In the genomic region with DNA sequence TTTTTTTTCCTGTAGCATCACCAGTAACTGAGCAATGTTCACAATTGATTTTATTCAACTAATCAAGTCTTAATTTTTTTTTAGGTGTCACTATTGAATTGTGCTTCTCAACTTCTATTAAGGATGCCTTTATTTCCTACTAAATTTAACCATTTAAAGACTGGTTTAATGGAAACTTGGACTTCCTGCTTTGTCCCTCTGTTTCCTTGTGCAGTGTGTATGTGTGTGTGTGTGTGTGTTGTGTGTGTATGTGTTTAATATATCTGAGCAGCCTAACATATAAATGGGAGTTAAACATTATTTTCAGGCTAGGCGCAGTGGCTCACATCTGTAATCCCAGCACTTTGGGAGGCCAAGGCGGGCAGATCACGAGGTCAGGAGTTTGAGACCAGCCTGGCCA, we compare ENCODE assay signal across 13 cellular contexts. TPM values are rescaled to one million over a fixed set of nuclear protein-coding genes. Genes with fewer than 3 reads are reported as not detected.
DNase-seq lines count a peak whose midpoint lies in the region; ATAC-seq and TF ChIP-seq lines count a peak whose summit lies in the region.
"Had no signal": no experiment of that assay in that cellular context is flagged by ENCODE, and none has a peak within 500 bp of the region (broad histone marks: within the 10 kb centered on the region; RNA-seq: fewer than 3 reads in every experiment).

No MANE protein-coding gene starts in this region.

- H3K79me2 ChIP-seq in SK-N-SH (ENCODE audit: insufficient read depth), result peaks cover 66% of the 10 kb centered on the region
- H3K79me2 ChIP-seq in fibroblast of lung (ENCODE audit: control insufficient read depth, insufficient read depth, low read length), result peaks cover 34% of the 10 kb centered on the region

- H3K27ac Mint-ChIP-seq in T-cell, result peak overlapping the region; percentile 53 to 61

- no peak for TF ChIP-seq POLR2A in sigmoid colon (IDR thresholded peaks at IDR 0.05)
- no peak for TF ChIP-seq POLR2A in ovary (IDR thresholded peaks at IDR 0.05)

- H3K4me3 Mint-ChIP-seq in T-cell, result peak overlapping the region; percentile 40 to 85 (median 41)

- H3K9ac ChIP-seq in SK-N-SH (no peak overlapping the region), fibroblast of lung (ENCODE audit: insufficient read depth, low read length) (no peak overlapping the region)

- no peak for TF ChIP-seq RAD21 in SK-N-SH (IDR thresholded peaks at IDR 0.05; ENCODE audit: low read length)

- peaks cover 29% of the 10 kb centered on the region for H3F3A ChIP-seq in SK-N-SH (replicated peaks; ENCODE audit: insufficient read depth)

- H3K27me3 Mint-ChIP-seq in T-cell, result peaks cover 0 to 4% of the 10 kb centered on the region in 2 donors

- no peak overlapping the region for H2AFZ ChIP-seq in SK-N-SH (ENCODE audit: low read depth)
- no peak overlapping the region for H2AFZ ChIP-seq in fibroblast of lung (ENCODE audit: low read length)

- H3K36me3 ChIP-seq in SK-N-SH (replicated peaks in 1 of 2; ENCODE audit: control insufficient read depth in 1 of 2, insufficient read depth in 2 of 2, low read length in 1 of 2) (peaks cover 0 to 3% of the 10 kb centered on the region in 2 experiments), fibroblast of lung (ENCODE audit: control insufficient read depth, insufficient read depth, low read length) (no peaks in the 10 kb centered on the region), sigmoid colon (no peaks in the 10 kb centered on the region), ovary (no peaks in the 10 kb centered on the region)
- H3K36me3 ChIP-seq: brain microvascular endothelial cell had no signal

- no peak for TF ChIP-seq EP300 in SK-N-SH (IDR thresholded peaks at IDR 0.05; ENCODE audit: borderline replicate concordance in 1 of 2, low read depth in 1 of 2, low read length in 1 of 2)
- no peak for TF ChIP-seq EP300 in sigmoid colon (IDR thresholded peaks at IDR 0.05)
- no peak for TF ChIP-seq EP300 in ovary (IDR thresholded peaks at IDR 0.05)

- H3K36me3 Mint-ChIP-seq in T-cell, result peaks cover 2% of the 10 kb centered on the region

- peaks cover 38 to 51% (median 42%) of the 10 kb centered on the region in 3 donors for H3K4me1 Mint-ChIP-seq in T-cell

- peaks cover 9 to 10% of the 10 kb centered on the region in 2 experiments; a peak in 3 of 4 replicates for H3K4me1 ChIP-seq in SK-N-SH (ENCODE audit: control insufficient read depth in 1 of 2, insufficient read depth in 2 of 2, low read depth in 1 of 2, low read length in 1 of 2)
- no peaks in the 10 kb centered on the region for H3K4me1 ChIP-seq in fibroblast of lung (ENCODE audit: control insufficient read depth, extremely low read depth, insufficient read depth, low read length)
- peaks cover 0 to 50% (median 20%) of the 10 kb centered on the region in 4 donors for H3K4me1 ChIP-seq in sigmoid colon
- peaks cover 5% of the 10 kb centered on the region for H3K4me1 ChIP-seq in ovary (ENCODE audit: insufficient read depth)

- H3K4me2 ChIP-seq in SK-N-SH (peak overlapping the region; percentile 79; the same call in 1 of the 2 replicates), fibroblast of lung (ENCODE audit: extremely low read depth, insufficient read depth, low read length) (peak overlapping the region; percentile 52)

- no peak for DNase-seq in SK-N-SH
- DNase-seq in T-cell, result no peak
- DNase-seq in fibroblast of lung (ENCODE audit: low read depth in 2 of 2), result no peak
- no peak for DNase-seq in sigmoid colon
- no peak for DNase-seq in NCI-H146 treated with DMSO at 0.1 percent for 48 hours (lab: John Stamatoyannopoulos, UW; ENCODE audit: unreplicated experiment)
- no peak for DNase-seq in ovary
- no peak for DNase-seq in NCI-H69 (lab: John Stamatoyannopoulos, UW)
- DNase-seq: activated CD4-positive, alpha-beta T cell treated with anti-CD3 and anti-CD28 coated beads, Interleukin-2, amount 50 U/mL, for 4 hours; brain microvascular endothelial cell; GOT3; NCI-H146 had no signal

- TF ChIP-seq CTCF in SK-N-SH (IDR thresholded peaks at IDR 0.05), result no peak
- no peak for TF ChIP-seq CTCF in fibroblast of lung (conservative IDR thresholded peaks at IDR 0.05 in 1 of 2, IDR thresholded peaks at IDR 0.05 in 1 of 2; ENCODE audit: low read depth in 1 of 2, low read length in 2 of 2)
- TF ChIP-seq CTCF in sigmoid colon (IDR thresholded peaks at IDR 0.05), result no peak
- no peak for TF ChIP-seq CTCF in ovary (IDR thresholded peaks at IDR 0.05)

- H3K4me3 ChIP-seq in SK-N-SH (ENCODE audit: low read depth in 2 of 2, low read length in 1 of 2) (no peak overlapping the region), fibroblast of lung (replicated peaks in 1 of 4; ENCODE audit: control extremely low read depth in 1 of 4, insufficient read depth in 1 of 4, low read depth in 3 of 4, low read length in 4 of 4) (peak overlapping the region in 2 of 4 experiments; percentile 18 to 70), sigmoid colon (no peak overlapping the region), ovary (no peak overlapping the region)

- WGBS in SK-N-SH (ENCODE audit: low lambda C conversion rate), result 97% methylated on average over 3 of the region's 3 CpGs
- WGBS in sigmoid colon, 2 donors, result 83 to 86% methylated on average over 3 of the region's 3 CpGs
- 73 to 79% (median 77%) methylated on average over 3 of the region's 3 CpGs for WGBS in ovary, 3 donors

- CTCF ChIA-PET in SK-N-SH (lab: Yijun Ruan, JAX), result interaction anchor here (1.0 kb wide), 1 partner anchor 17 kb away, joined by 6 read pairs; no protein-coding TSS in a partner anchor
- CTCF ChIA-PET in T-cell (lab: Charles Lee), result interaction anchor here in 1 of 2 donors (0.6 to 1.0 kb wide), 2 partner anchors 107 to 153 kb away, joined by 3 read pairs; no protein-coding TSS in a partner anchor

- POLR2A ChIA-PET in SK-N-SH (lab: Yijun Ruan, JAX), result no interaction called here
- POLR2A ChIA-PET in T-cell (lab: Charles Lee), result no interaction called here

- ATAC-seq in SK-N-SH treated with all-trans-retinoic acid at 6 μM for 48 hours (no peak), T-cell (replicated peaks in 1 of 4) (no peak)

- no peaks in the 10 kb centered on the region for H4K20me1 ChIP-seq in SK-N-SH (ENCODE audit: insufficient read depth)
- H4K20me1 ChIP-seq in fibroblast of lung (ENCODE audit: control insufficient read depth, extremely low read depth, insufficient read depth, low read length), result no peaks in the 10 kb centered on the region

- intact Hi-C loops in sigmoid colon (cut with DNase I) (no loop called here), ovary (cut with DNase I) (no loop called here)

- H3K9me3 ChIP-seq in SK-N-SH (no peaks in the 10 kb centered on the region), fibroblast of lung (ENCODE audit: control insufficient read depth, insufficient read depth, low read depth, low read length) (no peaks in the 10 kb centered on the region), sigmoid colon (no peaks in the 10 kb centered on the region), ovary (no peaks in the 10 kb centered on the region)

- no peaks in the 10 kb centered on the region for H3K9me2 ChIP-seq in SK-N-SH

- H3K27ac ChIP-seq in SK-N-SH (ENCODE audit: low read depth in 2 of 2, low read length in 1 of 2) (no peak overlapping the region), fibroblast of lung (ENCODE audit: insufficient read depth, low read length) (peak overlapping the region; percentile 24), sigmoid colon (peak overlapping the region; percentile 98 to 99 (median 98)), ovary (peak overlapping the region in 1 of 2 donors; percentile 99)
- H3K27ac ChIP-seq: brain microvascular endothelial cell, epithelial cell of prostate had no signal

- H3K27me3 ChIP-seq in SK-N-SH (ENCODE audit: insufficient read depth) (no peaks in the 10 kb centered on the region), fibroblast of lung (ENCODE audit: control insufficient read depth, insufficient read depth, low read length) (no peaks in the 10 kb centered on the region), sigmoid colon (no peaks in the 10 kb centered on the region), ovary (no peaks in the 10 kb centered on the region)
- H3K27me3 ChIP-seq: brain microvascular endothelial cell had no signal

- H3K9me3 Mint-ChIP-seq in T-cell, result no peaks in the 10 kb centered on the region

TF ChIP-seq in SK-N-SH, 30 proteins besides CTCF, POLR2A, EP300 and RAD21 (continues in another document):
- TF ChIP-seq MEF2A (IDR thresholded peaks at IDR 0.05; ENCODE audit: borderline replicate concordance, low read depth) (no peak), MXI1 (IDR thresholded peaks at IDR 0.05; ENCODE audit: low read depth, low read length) (no peak), FOXM1 (IDR thresholded peaks at IDR 0.05; ENCODE audit: low read depth) (no peak), SMC3 (IDR thresholded peaks at IDR 0.05; ENCODE audit: low read depth, low read length) (no peak), NRF1 (IDR thresholded peaks at IDR 0.05; ENCODE audit: low read depth, low read length) (no peak)

RNA-seq across cellular contexts. Expression of a gene that starts 1.8 kb away (rescaled TPM):
- 102 and 111 TPM in 2 replicates for polyA plus RNA-seq in SK-N-SH (2012; rRNA removed)
- polyA plus RNA-seq in SK-N-SH (2012; cell fraction: cytosol; rRNA removed), result 109 TPM in 2 replicates
- 123 and 128 TPM in 2 replicates for polyA plus RNA-seq in SK-N-SH (2012; cell fraction: nucleus; rRNA removed)
- 10 to 100 TPM; 30.0 to 49.0 (median 38.0) TPM for total RNA-seq in T-cell
- total RNA-seq in fibroblast of lung, result 71.7 and 83.9 TPM in 2 replicates
- polyA plus RNA-seq in fibroblast of lung, result 158 and 181 TPM in 2 replicates
- 142 and 157 TPM in 2 replicates for polyA plus RNA-seq in fibroblast of lung (2012)
- polyA minus RNA-seq in fibroblast of lung (ENCODE audit: low replicate concordance), result 180 and 182 TPM in 2 replicates
- total RNA-seq in sigmoid colon, result 100 to 1,000 TPM; 150 to 207 (median 174) TPM
- polyA plus RNA-seq in sigmoid colon, result 100 to 1,000 TPM; 152 to 194 (median 178) TPM
- 100 to 1,000 TPM in 6 of 7 donors, 10 to 100 TPM in 1; 98.1 to 161 (median 156) TPM for total RNA-seq in ovary
- polyA plus RNA-seq in ovary, result 100 to 1,000 TPM; 138 to 252 TPM

RNA-seq across cellular contexts. Expression of a gene that starts 30.1 kb away (rescaled TPM):
- polyA plus RNA-seq in SK-N-SH (2012; rRNA removed) (19.2 and 22.5 TPM in 2 replicates), fibroblast of lung (13.5 and 40.8 TPM in 2 replicates), sigmoid colon (10 to 100 TPM; 12.5 to 18.0 (median 16.1) TPM), ovary (10 to 100 TPM; 31.6 to 48.4 TPM)
- 18.9 and 20.4 TPM in 2 replicates for polyA plus RNA-seq in SK-N-SH (2012; cell fraction: cytosol; rRNA removed)
- 14.6 and 18.6 TPM in 2 replicates for polyA plus RNA-seq in SK-N-SH (2012; cell fraction: nucleus; rRNA removed)
- total RNA-seq in T-cell (10 to 100 TPM in 4 of 5 donors, 1 to 10 TPM in 1; 9.1 to 54.6 (median 33.0) TPM), fibroblast of lung (12.1 and 18.7 TPM in 2 replicates), sigmoid colon (10 to 100 TPM; 14.7 to 33.2 (median 24.0) TPM), ovary (10 to 100 TPM; 16.2 to 41.1 (median 26.8) TPM)
- 15.2 and 45.3 TPM in 2 replicates for polyA plus RNA-seq in fibroblast of lung (2012)
- 5.3 and 9.2 TPM in 2 replicates for polyA minus RNA-seq in fibroblast of lung (ENCODE audit: low replicate concordance)

Comparison
In these comparisons a context has a peak if more than half of its experiments do, and no peak if none do; other contexts are left out.
1. H3K27ac ChIP-seq: peak in fibroblast of lung (single experiment) and sigmoid colon (4 of 4); none in SK-N-SH (0 of 2).